In the genomic region with DNA sequence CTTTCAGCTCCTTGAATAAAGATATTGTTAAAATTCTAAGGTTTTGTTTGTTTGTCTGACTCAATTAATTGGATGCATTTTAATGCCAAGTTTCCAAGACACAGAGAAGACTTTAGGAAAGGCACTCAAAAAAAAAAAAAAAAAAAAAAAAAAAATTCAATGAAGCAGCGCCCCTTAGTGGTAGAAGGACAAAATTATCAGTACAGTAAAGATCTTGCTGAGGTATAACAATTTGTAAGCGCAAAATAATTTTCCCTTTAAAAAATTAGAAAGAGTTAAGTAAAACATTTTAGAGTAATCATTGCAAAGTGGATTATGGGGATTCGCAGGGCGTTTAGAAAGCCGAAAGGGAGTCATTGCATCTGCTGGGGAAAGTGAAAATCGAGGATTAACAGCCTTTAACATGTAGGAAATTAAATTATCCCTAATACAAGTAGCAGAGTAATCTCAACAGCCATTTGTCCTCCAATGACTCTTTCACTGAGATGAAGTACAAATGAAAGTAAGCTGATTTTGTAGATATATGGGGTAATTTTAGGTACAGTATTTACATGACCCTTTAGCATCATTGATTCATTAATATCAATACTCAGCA, we compare ENCODE assay signal across 9 cellular contexts. TPM values are rescaled to one million over a fixed set of nuclear protein-coding genes. Genes with fewer than 3 reads are reported as not detected.
DNase-seq lines count a peak whose midpoint lies in the region; ATAC-seq, FAIRE-seq and TF ChIP-seq lines count a peak whose summit lies in the region.
"Had no signal": no experiment of that assay in that cellular context is flagged by ENCODE, and none has a peak within 500 bp of the region (broad histone marks: within the 10 kb centered on the region; RNA-seq: fewer than 3 reads in every experiment).

No MANE protein-coding gene starts in this region.

- no peak for TF ChIP-seq POLR2A in endothelial cell of umbilical vein (IDR thresholded peaks at IDR 0.05; ENCODE audit: low read depth, low read length)

- H3K79me2 ChIP-seq in OCI-LY7 (ENCODE audit: insufficient read depth, low read depth, low read length), result peaks cover under 1% of the 10 kb centered on the region; the same call in 1 of the 2 replicates
- H3K79me2 ChIP-seq in endothelial cell of umbilical vein (ENCODE audit: control insufficient read depth, insufficient read depth, low read length), result no peaks in the 10 kb centered on the region

- no peaks in the 10 kb centered on the region for H3K9me2 ChIP-seq in OCI-LY7 (ENCODE audit: insufficient read depth, low read length)

- no peaks in the 10 kb centered on the region for H3K36me3 ChIP-seq in A673 (ENCODE audit: insufficient read depth, low read length, poor library complexity, severe bottlenecking)
- no peaks in the 10 kb centered on the region for H3K36me3 ChIP-seq in OCI-LY7 (ENCODE audit: insufficient read depth, low read length)
- H3K36me3 ChIP-seq in endothelial cell of umbilical vein (ENCODE audit: control insufficient read depth in 2 of 2, extremely low read depth in 1 of 2, insufficient read depth in 2 of 2, low read length in 2 of 2), result no peaks in the 10 kb centered on the region

- no peaks in the 10 kb centered on the region for H3K36me3 Mint-ChIP-seq in progenitor cell of endocrine pancreas (ENCODE audit: insufficient read depth)

- H2AFZ ChIP-seq in OCI-LY7 (ENCODE audit: low read length) (no peak overlapping the region), endothelial cell of umbilical vein (ENCODE audit: low read depth, low read length) (no peak overlapping the region)

- no TSS peak for BruUV-seq in A673 (replicated peaks; lab: Mats Ljungman, UMichigan)
- no TSS peak for BruUV-seq in OCI-LY7 (replicated peaks; lab: Mats Ljungman, UMichigan)
- no TSS peak for BruUV-seq in endothelial cell of umbilical vein (replicated peaks; lab: Mats Ljungman, UMichigan)

- H3K9me3 ChIP-seq in A673 (ENCODE audit: low read depth, low read length, poor library complexity, severe bottlenecking) (no peaks in the 10 kb centered on the region), OCI-LY7 (ENCODE audit: low read length) (no peaks in the 10 kb centered on the region), endothelial cell of umbilical vein (replicated peaks; ENCODE audit: control insufficient read depth, insufficient read depth, low read length) (no peaks in the 10 kb centered on the region)

- H3K27me3 ChIP-seq in A673 (replicated peaks; ENCODE audit: insufficient read depth, low read depth, low read length, poor library complexity) (no peaks in the 10 kb centered on the region), endothelial cell of umbilical vein (ENCODE audit: control insufficient read depth in 2 of 2, insufficient read depth in 2 of 2, low read length in 2 of 2) (no peaks in the 10 kb centered on the region)

- H3K4me3 Mint-ChIP-seq in progenitor cell of endocrine pancreas (ENCODE audit: low read depth), result no peak overlapping the region
- H3K4me3 Mint-ChIP-seq in stimulated activated naive CD8-positive, alpha-beta T cell treated with anti-CD3 and anti-CD28 coated beads, Interleukin-15, amount 100 ng/mL, for 72 hours, result no peak overlapping the region

- no peak for ATAC-seq in stimulated activated naive CD8-positive, alpha-beta T cell treated with anti-CD3 and anti-CD28 coated beads, Interleukin-15, amount 100 ng/mL, for 72 hours

- DNase-seq in A673 (ENCODE audit: low spot score) (peak; percentile 68), OCI-LY7 (ENCODE audit: low spot score) (peak; percentile 61), endothelial cell of umbilical vein (ENCODE audit: low read depth, low spot score) (peak; percentile 48), progenitor cell of endocrine pancreas (ENCODE audit: low spot score, unreplicated experiment) (no peak), cerebellar nuclear complex (lab: John Stamatoyannopoulos, UW) (no peak)
- no peak for DNase-seq in activated effector memory CD4-positive, alpha-beta T cell treated with Interleukin-2 at 50 U/mL for 16 hours
- no peak for DNase-seq in stimulated activated naive CD8-positive, alpha-beta T cell treated with anti-CD3 and anti-CD28 coated beads, Interleukin-15, amount 100 ng/mL, for 72 hours

- no peaks in the 10 kb centered on the region for H3K27me3 Mint-ChIP-seq in progenitor cell of endocrine pancreas
- no peaks in the 10 kb centered on the region for H3K27me3 Mint-ChIP-seq in stimulated activated naive CD8-positive, alpha-beta T cell treated with anti-CD3 and anti-CD28 coated beads, Interleukin-15, amount 100 ng/mL, for 72 hours

- H3K27ac ChIP-seq in A673 (ENCODE audit: low read depth, low read length, poor library complexity, severe bottlenecking), result no peak overlapping the region
- H3K27ac ChIP-seq in OCI-LY7 (ENCODE audit: low read depth, low read length, poor library complexity, severe bottlenecking), result no peak overlapping the region
- H3K27ac ChIP-seq in endothelial cell of umbilical vein (ENCODE audit: insufficient read depth, low read depth, low read length), result no peak overlapping the region

- H3K4me1 ChIP-seq in A673 (ENCODE audit: insufficient read depth, low read length, poor library complexity, severe bottlenecking), result peaks cover 25% of the 10 kb centered on the region
- H3K4me1 ChIP-seq in OCI-LY7 (ENCODE audit: insufficient read depth, low read length, poor library complexity, severe bottlenecking), result peaks cover 13% of the 10 kb centered on the region
- H3K4me1 ChIP-seq in endothelial cell of umbilical vein (ENCODE audit: control insufficient read depth, extremely low read depth, insufficient read depth, low read length), result peaks cover 1% of the 10 kb centered on the region

- intact Hi-C loops in A673 (cut with micrococcal nuclease; ENCODE audit: unreplicated experiment), result loop anchor here (5.0 kb wide), 2 partner anchors 155 to 305 kb away; no protein-coding TSS in a partner anchor
- intact Hi-C loops in OCI-LY7 (cut with micrococcal nuclease; ENCODE audit: unreplicated experiment), result loop anchor here (2.0 to 10.0 kb wide), 2 partner anchors 173 to 305 kb away; no protein-coding TSS in a partner anchor
- intact Hi-C loops in endothelial cell of umbilical vein (cut with micrococcal nuclease), result loop anchor here (1.0 to 10.0 kb wide), 3 partner anchors 34 to 373 kb away; partner anchors contain the start of gene MEGF11

- TF ChIP-seq CTCF in A673 (conservative IDR thresholded peaks at IDR 0.05; ENCODE audit: low read depth, low read length) (peak; percentile 72), GM12873 (IDR thresholded peaks at IDR 0.05; ENCODE audit: insufficient read depth, low read depth, low read length, missing control alignments) (peak; percentile 43), OCI-LY7 (conservative IDR thresholded peaks at IDR 0.05; ENCODE audit: low read length) (peak; percentile 88), endothelial cell of umbilical vein (IDR thresholded peaks at IDR 0.05; ENCODE audit: extremely low read depth in 1 of 2, insufficient read depth in 1 of 2, low read depth in 1 of 2, low read length in 2 of 2) (peak; percentile 24 to 35), progenitor cell of endocrine pancreas (IDR thresholded peaks at IDR 0.05; ENCODE audit: unreplicated experiment) (peak; percentile 68)

- H4K20me1 ChIP-seq in OCI-LY7 (ENCODE audit: insufficient read depth, low read length) (no peaks in the 10 kb centered on the region), endothelial cell of umbilical vein (replicated peaks; ENCODE audit: control insufficient read depth, extremely low read depth, insufficient read depth, low read length) (no peaks in the 10 kb centered on the region)

- H3K9me1 ChIP-seq in endothelial cell of umbilical vein (replicated peaks; ENCODE audit: control insufficient read depth, extremely low read depth, insufficient read depth, low read length), result no peaks in the 10 kb centered on the region

- dilution Hi-C loops in endothelial cell of umbilical vein (cut with MboI; ENCODE audit: extremely low pct_ligation_motif_present, low sequenced_read_pairs), result no loop called here

- no peaks in the 10 kb centered on the region for H3K9me3 Mint-ChIP-seq in progenitor cell of endocrine pancreas (ENCODE audit: low read depth)
- H3K9me3 Mint-ChIP-seq in stimulated activated naive CD8-positive, alpha-beta T cell treated with anti-CD3 and anti-CD28 coated beads, Interleukin-15, amount 100 ng/mL, for 72 hours, result no peaks in the 10 kb centered on the region

- peak; percentile 94 for FAIRE-seq in endothelial cell of umbilical vein (lab: Jason Lieb, UNC)

- H3K27ac Mint-ChIP-seq in progenitor cell of endocrine pancreas, result no peak overlapping the region
- H3K27ac Mint-ChIP-seq in stimulated activated naive CD8-positive, alpha-beta T cell treated with anti-CD3 and anti-CD28 coated beads, Interleukin-15, amount 100 ng/mL, for 72 hours, result no peak overlapping the region

- H3K4me2 ChIP-seq in OCI-LY7 (ENCODE audit: low read length), result peak overlapping the region; percentile 11; the same call in 1 of the 2 replicates
- no peak overlapping the region for H3K4me2 ChIP-seq in endothelial cell of umbilical vein (ENCODE audit: insufficient read depth, low read length)

- POLR2A ChIA-PET in A673 (lab: Charles Lee; ENCODE audit: low non-redundant PET), result no interaction called here
- POLR2A ChIA-PET in OCI-LY7 (lab: Charles Lee), result interaction anchor here (1.0 kb wide), 1 partner anchor 9 kb away, joined by 8 read pairs; no protein-coding TSS in a partner anchor
- POLR2A ChIA-PET in endothelial cell of umbilical vein (lab: Charles Lee), result no interaction called here

- H3K9ac ChIP-seq in endothelial cell of umbilical vein (replicated peaks; ENCODE audit: extremely low read depth, insufficient read depth, low read length), result no peak overlapping the region

- H3K4me1 Mint-ChIP-seq in progenitor cell of endocrine pancreas (ENCODE audit: low read depth), result peaks cover 5% of the 10 kb centered on the region
- peaks cover 24% of the 10 kb centered on the region for H3K4me1 Mint-ChIP-seq in stimulated activated naive CD8-positive, alpha-beta T cell treated with anti-CD3 and anti-CD28 coated beads, Interleukin-15, amount 100 ng/mL, for 72 hours

- CTCF ChIA-PET in A673 (lab: Charles Lee), result no interaction called here
- CTCF ChIA-PET in OCI-LY7 (lab: Charles Lee; ENCODE audit: unreplicated experiment), result interaction anchor here (0.5 kb wide), 1 partner anchor 1127 kb away, joined by 4 read pairs; no protein-coding TSS in a partner anchor
- CTCF ChIA-PET in endothelial cell of umbilical vein (lab: Charles Lee), result interaction anchor here (0.5 to 2.7 kb wide), 13 partner anchors 8 to 677 kb away, joined by 3 to 16 read pairs (median 4); partner anchors contain the start of genes INTS14 and MEGF11

- no peak overlapping the region for H3K4me3 ChIP-seq in A673 (ENCODE audit: low read depth, low read length, poor library complexity, severe bottlenecking)
- H3K4me3 ChIP-seq in OCI-LY7 (ENCODE audit: low read depth, low read length, poor library complexity, severe bottlenecking), result no peak overlapping the region
- no peak overlapping the region for H3K4me3 ChIP-seq in endothelial cell of umbilical vein (replicated peaks in 1 of 3; ENCODE audit: insufficient read depth in 1 of 3, low read depth in 1 of 3, low read length in 3 of 3)

RNA-seq across cellular contexts. Expression of gene DIS3L, which starts 5.8 kb away (rescaled TPM):
- total RNA-seq in A673 (2021) (10.7 and 13.6 TPM in 2 replicates), OCI-LY7 (2022) (57.8 and 67.6 TPM in 2 replicates), endothelial cell of umbilical vein (21.6 and 27.9 TPM in 2 replicates), progenitor cell of endocrine pancreas (51.1 and 53.7 TPM in 2 replicates)
- total RNA-seq in OCI-LY7 (2014; rRNA removed; shearing (Covaris generic)), result 33.9 and 41.2 TPM in 2 replicates
- polyA plus RNA-seq in endothelial cell of umbilical vein, result 5.1 and 7.8 TPM in 2 replicates
- polyA plus RNA-seq in endothelial cell of umbilical vein (2011; cell fraction: cytosol; rRNA removed), result 10.3 and 11.4 TPM in 2 replicates
- 15.8 and 21.8 TPM in 2 replicates for polyA plus RNA-seq in endothelial cell of umbilical vein (2011; cell fraction: nucleus; rRNA removed)
- 12.0 and 21.6 TPM in 2 replicates for polyA plus RNA-seq in endothelial cell of umbilical vein (2012)
- polyA minus RNA-seq in endothelial cell of umbilical vein, result 32.8 and 34.5 TPM in 2 replicates
- 29.3 TPM for polyA minus RNA-seq in endothelial cell of umbilical vein (2011; cell fraction: cytosol; rRNA and poly(A)+ RNA removed)
- polyA minus RNA-seq in endothelial cell of umbilical vein (2011; cell fraction: nucleus; rRNA and poly(A)+ RNA removed), result 11.5 and 16.8 TPM in 2 replicates

RNA-seq across cellular contexts. Expression of gene MEGF11, which starts 34.0 kb away (rescaled TPM):
- total RNA-seq in A673 (2021), result 0.09 and 0.43 TPM in 2 replicates
- 3.3 and 3.5 TPM in 2 replicates for total RNA-seq in OCI-LY7 (2014; rRNA removed; shearing (Covaris generic))
- 6.8 and 9.1 TPM in 2 replicates for total RNA-seq in OCI-LY7 (2022)
- total RNA-seq in endothelial cell of umbilical vein, result not detected in 2 replicates
- polyA plus RNA-seq in endothelial cell of umbilical vein, result 0.05 TPM in 1 of 2 replicates, not detected in the other
- not detected in 2 replicates for polyA plus RNA-seq in endothelial cell of umbilical vein (2011; cell fraction: cytosol; rRNA removed)
- 0.05 TPM in 1 of 2 replicates, not detected in the other for polyA plus RNA-seq in endothelial cell of umbilical vein (2011; cell fraction: nucleus; rRNA removed)
- polyA plus RNA-seq in endothelial cell of umbilical vein (2012), result 0.04 and 0.18 TPM in 2 replicates
- polyA minus RNA-seq in endothelial cell of umbilical vein, result not detected in 2 replicates
- not detected for polyA minus RNA-seq in endothelial cell of umbilical vein (2011; cell fraction: cytosol; rRNA and poly(A)+ RNA removed)
- not detected in 2 replicates for polyA minus RNA-seq in endothelial cell of umbilical vein (2011; cell fraction: nucleus; rRNA and poly(A)+ RNA removed)
- 0.60 and 1.2 TPM in 2 replicates for total RNA-seq in progenitor cell of endocrine pancreas
- total RNA-seq: dermis microvascular lymphatic vessel endothelial cell had no signal

Comparison
In these comparisons a context has a peak if more than half of its experiments do, and no peak if none do; other contexts are left out.
1. DNase-seq: peak in A673 (single experiment), OCI-LY7 (single experiment) and endothelial cell of umbilical vein (single experiment); none in progenitor cell of endocrine pancreas (single experiment), cerebellar nuclear complex (0 of 2), activated effector memory CD4-positive, alpha-beta T cell treated with Interleukin-2 at 50 U/mL for 16 hours (single experiment) and stimulated activated naive CD8-positive, alpha-beta T cell treated with anti-CD3 and anti-CD28 coated beads, Interleukin-15, amount 100 ng/mL, for 72 hours (0 of 2).
2. CTCF ChIP-seq: peak in every context shown above with its lines; median percentile 88 in OCI-LY7; 72 in A673; 68 in progenitor cell of endocrine pancreas; 43 in GM12873; 30 in endothelial cell of umbilical vein.